Comparison of ENCODE assay signal across 19 cellular contexts in genomic region chr14:72889366-72889765, GRCh38. TPM values are rescaled to one million over a fixed set of nuclear protein-coding genes. Genes with fewer than 3 reads are reported as not detected.
DNase-seq lines count a peak whose midpoint lies in the region; ATAC-seq and TF ChIP-seq lines count a peak whose summit lies in the region.
"Had no signal": no experiment of that assay in that cellular context is flagged by ENCODE, and none has a peak within 500 bp of the region (broad histone marks: within the 10 kb centered on the region; RNA-seq: fewer than 3 reads in every experiment).

No MANE protein-coding gene starts in this region.

- peak overlapping the region; percentile 15; the same call in 1 of the 2 replicates for H3K4me3 ChIP-seq in MM.1S (ENCODE audit: low read length)
- H3K4me3 ChIP-seq in endodermal cell (ENCODE audit: low read length) = no peak overlapping the region
- no peak overlapping the region for H3K4me3 ChIP-seq in mesenchymal stem cell (ENCODE audit: insufficient read depth in 1 of 2, low read depth in 1 of 2, low read length in 2 of 2)

- no peak overlapping the region for H2BK5ac ChIP-seq in mesenchymal stem cell (ENCODE audit: low read depth, low read length, poor library complexity, severe bottlenecking)

- no peak overlapping the region for H4K8ac ChIP-seq in mesenchymal stem cell (ENCODE audit: low read length)

- DNase-seq in DMS 273 treated with DMSO at 0.1 percent for 48 hours (lab: John Stamatoyannopoulos, UW) (peak; percentile 19), MM.1S (peak; percentile 15), endodermal cell (peak; percentile 40), mesenchymal stem cell (no peak), medulla oblongata (ENCODE audit: extremely low spot score) (no peak), NCI-H1436 (lab: John Stamatoyannopoulos, UW) (no peak)
- DNase-seq: BE2C; CD4-positive, alpha-beta T cell; Kasumi-1; NCI-H1092 treated with DMSO at 0.1 percent for 48 hours; NCI-H2081 treated with DMSO at 0.1 percent for 48 hours; NCI-H82; PC-3; RPMI8226 had no signal

- H3K9me3 Mint-ChIP-seq in endodermal cell = peaks cover 14% of the 10 kb centered on the region
- H3K9me3 Mint-ChIP-seq: CD4-positive, alpha-beta T cell had no signal

- no peak overlapping the region for H2BK120ac ChIP-seq in mesenchymal stem cell (ENCODE audit: low read depth, low read length)

- no peak overlapping the region for H2AFZ ChIP-seq in MM.1S (ENCODE audit: low read length)
- H2AFZ ChIP-seq in mesenchymal stem cell (ENCODE audit: low read depth, low read length) = no peak overlapping the region

- H3K27me3 ChIP-seq in MM.1S (replicated peaks; ENCODE audit: insufficient read depth, low read length) = no peaks in the 10 kb centered on the region
- H3K27me3 ChIP-seq in endodermal cell (ENCODE audit: control insufficient read depth, insufficient read depth, low read length, poor library complexity, severe bottlenecking) = peaks cover 33% of the 10 kb centered on the region
- H3K27me3 ChIP-seq in mesenchymal stem cell (ENCODE audit: control insufficient read depth in 1 of 2, insufficient read depth in 1 of 2, low read length in 2 of 2) = peaks cover 0 to 14% of the 10 kb centered on the region in 2 experiments
- H3K27me3 ChIP-seq: BE2C had no signal

- 30 to 59% methylated on average over 3 to 5 of the region's 5 CpGs for WGBS in endodermal cell (ENCODE audit: insufficient coverage in 1 of 2, insufficient read length in 1 of 2), 2 experiments
- whole genome bisulfite sequencing in mesenchymal stem cell = 48% methylated on average over 5 of the region's 5 CpGs

- no peak overlapping the region for H3K18ac ChIP-seq in mesenchymal stem cell (ENCODE audit: low read depth in 1 of 2, low read length in 2 of 2)

- H3K79me2 ChIP-seq in MM.1S (ENCODE audit: low read length) = peaks cover 92% of the 10 kb centered on the region

- H3K9me3 ChIP-seq in MM.1S (replicated peaks; ENCODE audit: insufficient read depth, low read length) = no peaks in the 10 kb centered on the region
- peaks cover 5% of the 10 kb centered on the region for H3K9me3 ChIP-seq in endodermal cell (ENCODE audit: control insufficient read depth, low read length)
- no peaks in the 10 kb centered on the region for H3K9me3 ChIP-seq in mesenchymal stem cell (ENCODE audit: control insufficient read depth, low read length)
- H3K9me3 ChIP-seq: BE2C had no signal

- H3K9ac ChIP-seq in MM.1S (ENCODE audit: low read length) (peak overlapping the region; percentile 79; the same call in 1 of the 2 replicates), endodermal cell (ENCODE audit: extremely low read depth, low read length, poor library complexity, severe bottlenecking) (no peak overlapping the region), mesenchymal stem cell (ENCODE audit: low read length) (no peak overlapping the region)

- TF ChIP-seq CTCF in MM.1S (IDR thresholded peaks at IDR 0.05; ENCODE audit: low read length) (no peak), endodermal cell (conservative IDR thresholded peaks at IDR 0.05) (no peak)

- H3K4ac ChIP-seq in mesenchymal stem cell (ENCODE audit: low read depth in 1 of 2, low read length in 2 of 2) = no peak overlapping the region

- peak overlapping the region; percentile 22 for H2AK5ac ChIP-seq in mesenchymal stem cell (ENCODE audit: low read length, severe bottlenecking)

- no peak overlapping the region for H4K91ac ChIP-seq in mesenchymal stem cell (ENCODE audit: low read length)

- peaks cover 54% of the 10 kb centered on the region for H3K27me3 Mint-ChIP-seq in endodermal cell (ENCODE audit: insufficient read depth)

- no peak overlapping the region for H3K14ac ChIP-seq in mesenchymal stem cell (ENCODE audit: low read length in 2 of 2)

- H3K36me3 Mint-ChIP-seq in endodermal cell (ENCODE audit: low read depth) = no peaks in the 10 kb centered on the region

- H4K20me1 ChIP-seq in MM.1S (ENCODE audit: insufficient read depth, low read length) = no peaks in the 10 kb centered on the region

- H3K4me1 Mint-ChIP-seq in endodermal cell = peaks cover 37% of the 10 kb centered on the region

- no peak overlapping the region for H3K27ac Mint-ChIP-seq in endodermal cell
- H3K27ac Mint-ChIP-seq: CD4-positive, alpha-beta T cell had no signal

- H3K23ac ChIP-seq in mesenchymal stem cell (ENCODE audit: low read length in 2 of 2) = no peak overlapping the region

- H3K4me3 Mint-ChIP-seq in endodermal cell = no peak overlapping the region
- H3K4me3 Mint-ChIP-seq: CD4-positive, alpha-beta T cell had no signal

- H3K9me2 ChIP-seq in MM.1S (replicated peaks; ENCODE audit: insufficient read depth, low read length) = no peaks in the 10 kb centered on the region

- H3K27ac ChIP-seq in MM.1S (ENCODE audit: low read length) (peak overlapping the region; percentile 78), endodermal cell (ENCODE audit: low read depth, low read length) (no peak overlapping the region), mesenchymal stem cell (ENCODE audit: low read length, poor library complexity, severe bottlenecking) (no peak overlapping the region)

- ATAC-seq in GM19467 (IDR thresholded peaks at IDR 0.05; ENCODE audit: unreplicated experiment) (no peak), HG03095 (IDR thresholded peaks at IDR 0.05; ENCODE audit: unreplicated experiment) (no peak)
- ATAC-seq: HepG2, PC-3 had no signal

- H3K36me3 ChIP-seq in MM.1S (replicated peaks; ENCODE audit: insufficient read depth, low read length) = no peaks in the 10 kb centered on the region
- no peaks in the 10 kb centered on the region for H3K36me3 ChIP-seq in endodermal cell (ENCODE audit: control insufficient read depth, insufficient read depth, low read length)
- H3K36me3 ChIP-seq in mesenchymal stem cell (ENCODE audit: control insufficient read depth in 1 of 2, insufficient read depth in 2 of 2, low read depth in 1 of 2, low read length in 2 of 2) = no peaks in the 10 kb centered on the region
- H3K36me3 ChIP-seq: BE2C had no signal

- H2BK15ac ChIP-seq in mesenchymal stem cell (ENCODE audit: low read depth, poor library complexity, severe bottlenecking) = no peak overlapping the region

- peak overlapping the region; percentile 4 to 63 for H2BK12ac ChIP-seq in mesenchymal stem cell (ENCODE audit: low read length in 2 of 2)

- peaks cover 36% of the 10 kb centered on the region for H3F3A ChIP-seq in MM.1S (ENCODE audit: insufficient read depth, low read length)

- peaks cover 3% of the 10 kb centered on the region for H3K79me1 ChIP-seq in mesenchymal stem cell (replicated peaks; ENCODE audit: low read length, poor library complexity, severe bottlenecking)

- peaks cover 29% of the 10 kb centered on the region for H3K4me1 ChIP-seq in MM.1S (ENCODE audit: low read length)
- H3K4me1 ChIP-seq in endodermal cell (ENCODE audit: control insufficient read depth, insufficient read depth, low read length) = no peaks in the 10 kb centered on the region
- H3K4me1 ChIP-seq in mesenchymal stem cell (ENCODE audit: control insufficient read depth, insufficient read depth, low read depth, low read length) = peaks cover 10% of the 10 kb centered on the region
- H3K4me1 ChIP-seq: BE2C had no signal

- peak overlapping the region; percentile 84 for H3K4me2 ChIP-seq in MM.1S (ENCODE audit: low read depth, low read length)
- H3K4me2 ChIP-seq in mesenchymal stem cell (ENCODE audit: low read length, poor library complexity, severe bottlenecking) = no peak overlapping the region

RNA-seq across cellular contexts. Expression of gene DPF3, which starts 4.5 kb away (rescaled TPM):
- not detected for total RNA-seq in endodermal cell
- 3.5 TPM for polyA plus RNA-seq in endodermal cell (2013, experiment 1 of 2)
- 3.9 TPM for polyA plus RNA-seq in endodermal cell (2013, experiment 2 of 2)
- polyA plus RNA-seq in mesenchymal stem cell (2013, experiment 1 of 2) = 1.0 TPM
- 0.90 TPM for polyA plus RNA-seq in mesenchymal stem cell (2013, experiment 2 of 2)
- total RNA-seq: NCI-H460 had no signal
- polyA plus RNA-seq: H1 had no signal

RNA-seq across cellular contexts. Expression of gene DCAF4, which starts 36.9 kb away (rescaled TPM):
- total RNA-seq in endodermal cell = 10 to 100 TPM; 16.4 to 17.7 TPM
- polyA plus RNA-seq in endodermal cell (2013, experiment 1 of 2) = 9.4 TPM
- 8.2 TPM for polyA plus RNA-seq in endodermal cell (2013, experiment 2 of 2)
- polyA plus RNA-seq in mesenchymal stem cell (2013, experiment 1 of 2) = 21.1 TPM
- polyA plus RNA-seq in mesenchymal stem cell (2013, experiment 2 of 2) = 23.4 TPM

Comparison
In these comparisons a context has a peak if more than half of its experiments do, and no peak if none do; other contexts are left out.
1. DNase-seq: peak in DMS 273 treated with DMSO at 0.1 percent for 48 hours (single experiment), MM.1S (single experiment) and endodermal cell (single experiment); none in mesenchymal stem cell (single experiment), medulla oblongata (single experiment) and NCI-H1436 (single experiment).